ENCODE assay signal across 18 cellular contexts in the genomic region with DNA sequence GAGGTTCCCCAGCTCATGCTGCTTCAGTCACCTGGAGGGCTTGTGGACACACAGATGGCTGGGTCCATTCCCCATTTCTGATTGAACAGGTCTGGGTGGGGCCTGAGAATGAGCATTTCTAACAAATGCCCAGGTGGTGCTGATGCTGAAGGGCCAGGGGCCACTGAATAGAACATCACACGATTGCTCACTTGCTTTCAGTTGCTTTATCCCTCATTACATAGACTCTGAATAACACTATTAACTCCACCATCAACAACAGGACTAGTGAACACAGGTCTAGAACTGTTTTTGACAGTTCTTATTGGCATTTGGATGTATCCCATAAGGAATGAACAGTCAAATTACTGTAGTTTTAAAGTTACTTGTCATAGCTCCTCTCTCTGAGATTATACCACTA. TPM values are rescaled to one million over a fixed set of nuclear protein-coding genes. Genes with fewer than 3 reads are reported as not detected.
DNase-seq lines count a peak whose midpoint lies in the region; ATAC-seq and TF ChIP-seq lines count a peak whose summit lies in the region.
"Had no signal": no experiment of that assay in that cellular context is flagged by ENCODE, and none has a peak within 500 bp of the region (broad histone marks: within the 10 kb centered on the region; RNA-seq: fewer than 3 reads in every experiment).

No MANE protein-coding gene starts in this region.

- TF ChIP-seq CTCF in smooth muscle cell (IDR thresholded peaks at IDR 0.05; ENCODE audit: borderline replicate concordance, insufficient read depth, poor library complexity, severe bottlenecking): no peak

- H4K20me1 ChIP-seq in smooth muscle cell (ENCODE audit: low read depth): peaks cover 97% of the 10 kb centered on the region

- no peak for ATAC-seq in effector memory CD8-positive, alpha-beta T cell (replicated peaks)
- ATAC-seq in HG02642 (IDR thresholded peaks at IDR 0.05; ENCODE audit: poor library complexity, unreplicated experiment): no peak

- peaks cover 11% of the 10 kb centered on the region for H3F3A ChIP-seq in smooth muscle cell (ENCODE audit: low read depth)

- peaks cover 82% of the 10 kb centered on the region for H3K79me2 ChIP-seq in smooth muscle cell (ENCODE audit: low read depth)

- peak overlapping the region; percentile 41 for H3K27ac Mint-ChIP-seq in activated naive CD4-positive, alpha-beta T cell treated with anti-CD3 and anti-CD28 coated beads, Interleukin-2, amount 50 U/mL, for 24 hours
- peak overlapping the region; percentile 44 to 84 for H3K27ac Mint-ChIP-seq in effector memory CD8-positive, alpha-beta T cell

- H3K4me3 ChIP-seq in smooth muscle cell: no peak overlapping the region
- H3K4me3 ChIP-seq: adrenal gland, ovary had no signal

- H3K27ac ChIP-seq in smooth muscle cell (ENCODE audit: low read depth): peak overlapping the region; percentile 78

- H3K4me2 ChIP-seq in smooth muscle cell: peak overlapping the region; percentile 55

- no peak overlapping the region for H2AFZ ChIP-seq in smooth muscle cell (ENCODE audit: low read depth)

- H3K9ac ChIP-seq in smooth muscle cell (ENCODE audit: low read depth): no peak overlapping the region

- 90% methylated on average over 1 of the region's 1 CpG for WGBS in smooth muscle cell (ENCODE audit: low lambda C conversion rate)

- no peaks in the 10 kb centered on the region for H3K27me3 Mint-ChIP-seq in activated naive CD4-positive, alpha-beta T cell treated with anti-CD3 and anti-CD28 coated beads, Interleukin-2, amount 50 U/mL, for 24 hours
- H3K27me3 Mint-ChIP-seq in effector memory CD8-positive, alpha-beta T cell: no peaks in the 10 kb centered on the region
- H3K27me3 Mint-ChIP-seq: IgD-negative memory B cell, type B pancreatic cell had no signal

- H3K4me1 ChIP-seq in smooth muscle cell (ENCODE audit: low read depth): peaks cover 17% of the 10 kb centered on the region

- no peaks in the 10 kb centered on the region for H3K36me3 ChIP-seq in smooth muscle cell (ENCODE audit: low read depth)
- H3K36me3 ChIP-seq: adrenal gland, ovary had no signal

- DNase-seq in activated naive CD4-positive, alpha-beta T cell (lab: John Stamatoyannopoulos, UW): no peak
- peak; percentile 20 for DNase-seq in NCI-H69 (lab: John Stamatoyannopoulos, UW)
- no peak for DNase-seq in effector memory CD8-positive, alpha-beta T cell
- DNase-seq in smooth muscle cell (lab: John Stamatoyannopoulos, UW; ENCODE audit: unreplicated experiment): no peak
- no peak for DNase-seq in AG08396 (ENCODE audit: low spot score)
- no peak for DNase-seq in hippocampal formation (lab: John Stamatoyannopoulos, UW)
- DNase-seq: DMS79 treated with DMSO at 0.1 percent for 48 hours; GOT3; NCI-H146; NCI-H2171 treated with DMSO at 0.1 percent for 48 hours; NCI-H774; stimulated activated naive CD4-positive, alpha-beta T cell had no signal

- H3K4me3 Mint-ChIP-seq in activated naive CD4-positive, alpha-beta T cell treated with anti-CD3 and anti-CD28 coated beads, Interleukin-2, amount 50 U/mL, for 24 hours: no peak overlapping the region
- H3K4me3 Mint-ChIP-seq in effector memory CD8-positive, alpha-beta T cell: peak overlapping the region in 1 of 2 donors; percentile 53

- peaks cover 4% of the 10 kb centered on the region for H3K36me3 Mint-ChIP-seq in activated naive CD4-positive, alpha-beta T cell treated with anti-CD3 and anti-CD28 coated beads, Interleukin-2, amount 50 U/mL, for 24 hours
- peaks cover 33% of the 10 kb centered on the region for H3K36me3 Mint-ChIP-seq in effector memory CD8-positive, alpha-beta T cell (ENCODE audit: insufficient read depth)
- H3K36me3 Mint-ChIP-seq: IgD-negative memory B cell, type B pancreatic cell had no signal

- no peaks in the 10 kb centered on the region for H3K9me3 Mint-ChIP-seq in activated naive CD4-positive, alpha-beta T cell treated with anti-CD3 and anti-CD28 coated beads, Interleukin-2, amount 50 U/mL, for 24 hours
- H3K9me3 Mint-ChIP-seq in effector memory CD8-positive, alpha-beta T cell: no peaks in the 10 kb centered on the region
- H3K9me3 Mint-ChIP-seq: type B pancreatic cell had no signal

- H3K27me3 ChIP-seq in smooth muscle cell (ENCODE audit: low read depth): no peaks in the 10 kb centered on the region
- H3K27me3 ChIP-seq: adrenal gland, ovary had no signal

- peaks cover 90% of the 10 kb centered on the region for H3K4me1 Mint-ChIP-seq in activated naive CD4-positive, alpha-beta T cell treated with anti-CD3 and anti-CD28 coated beads, Interleukin-2, amount 50 U/mL, for 24 hours
- peaks cover 62 to 80% of the 10 kb centered on the region in 2 donors for H3K4me1 Mint-ChIP-seq in effector memory CD8-positive, alpha-beta T cell (ENCODE audit: low read depth in 2 of 2)

- H3K9me3 ChIP-seq in smooth muscle cell (replicated peaks; ENCODE audit: low read depth): no peaks in the 10 kb centered on the region
- H3K9me3 ChIP-seq: adrenal gland, ovary had no signal

RNA-seq across cellular contexts. Expression of gene TRAPPC10, which starts 12.1 kb away (rescaled TPM):
- 16.9 and 24.6 TPM in 2 replicates for total RNA-seq in smooth muscle cell
- polyA plus RNA-seq in smooth muscle cell: 7.9 and 12.3 TPM in 2 replicates
